In genomic region chr7:155371884-155372781, GRCh38 we compare ENCODE assay signal across 8 cellular contexts.
DNase-seq lines count a peak whose midpoint lies in the region; ATAC-seq and TF ChIP-seq lines count a peak whose summit lies in the region.

No MANE protein-coding gene starts in this region.

- TF ChIP-seq CTCF in GM12874 (IDR thresholded peaks at IDR 0.05; ENCODE audit: insufficient read depth, low read depth, low read length) (peak; percentile 65), progenitor cell of endocrine pancreas (IDR thresholded peaks at IDR 0.05; ENCODE audit: unreplicated experiment) (peak; percentile 41), vagina (IDR thresholded peaks at IDR 0.05) (no peak)

- ATAC-seq in HG03342 (IDR thresholded peaks at IDR 0.05; ENCODE audit: unreplicated experiment) (peak; percentile 46), HG03139 (IDR thresholded peaks at IDR 0.05; ENCODE audit: unreplicated experiment) (no peak)

- no peak overlapping the region for H3K27ac Mint-ChIP-seq in dendritic cell treated with granulocyte-macrophage colony-stimulating factor and Interleukin-4, amounts not matched to agents 40 ng/mL and 50 ng/mL, for 4 days
- H3K27ac Mint-ChIP-seq in progenitor cell of endocrine pancreas, result no peak overlapping the region

- H3K9me3 Mint-ChIP-seq in dendritic cell treated with granulocyte-macrophage colony-stimulating factor and Interleukin-4, amounts not matched to agents 40 ng/mL and 50 ng/mL, for 4 days, result no peaks in the 10 kb centered on the region
- no peaks in the 10 kb centered on the region for H3K9me3 Mint-ChIP-seq in progenitor cell of endocrine pancreas (ENCODE audit: low read depth)

- H3K27me3 ChIP-seq in vagina, result peaks cover 11% of the 10 kb centered on the region

- no peaks in the 10 kb centered on the region for H3K36me3 ChIP-seq in vagina

- H3K27ac ChIP-seq in vagina, result no peak overlapping the region

- no peak overlapping the region for H3K4me3 ChIP-seq in vagina

- DNase-seq in progenitor cell of endocrine pancreas (ENCODE audit: low spot score, unreplicated experiment) (no peak), NCI-H146 treated with DMSO at 0.1 percent for 48 hours (lab: John Stamatoyannopoulos, UW; ENCODE audit: unreplicated experiment) (no peak), NCI-H774 (lab: John Stamatoyannopoulos, UW) (no peak), vagina (ENCODE audit: extremely low spot score in 2 of 2) (no peak)

- peaks cover 60% of the 10 kb centered on the region for H3K4me1 Mint-ChIP-seq in dendritic cell treated with granulocyte-macrophage colony-stimulating factor and Interleukin-4, amounts not matched to agents 40 ng/mL and 50 ng/mL, for 4 days (ENCODE audit: low read depth)
- peaks cover 4% of the 10 kb centered on the region for H3K4me1 Mint-ChIP-seq in progenitor cell of endocrine pancreas (ENCODE audit: low read depth)

- TF ChIP-seq POLR2A in vagina (IDR thresholded peaks at IDR 0.05), result no peak

- intact Hi-C loops in dendritic cell treated with granulocyte-macrophage colony-stimulating factor and Interleukin-4, amounts not matched to agents 40 ng/mL and 50 ng/mL, for 4 days (cut with micrococcal nuclease), result loop anchor here (10.0 kb wide), 2 partner anchors 83 to 393 kb away; partner anchors contain the start of gene EN2
- intact Hi-C loops in vagina (cut with DNase I), result no loop called here

- no peaks in the 10 kb centered on the region for H3K36me3 Mint-ChIP-seq in dendritic cell treated with granulocyte-macrophage colony-stimulating factor and Interleukin-4, amounts not matched to agents 40 ng/mL and 50 ng/mL, for 4 days (ENCODE audit: low read depth)
- H3K36me3 Mint-ChIP-seq in progenitor cell of endocrine pancreas (ENCODE audit: insufficient read depth), result peaks cover 1% of the 10 kb centered on the region

- H3K4me1 ChIP-seq in vagina, result peaks cover 36% of the 10 kb centered on the region

- peaks cover 86% of the 10 kb centered on the region for H3K27me3 Mint-ChIP-seq in dendritic cell treated with granulocyte-macrophage colony-stimulating factor and Interleukin-4, amounts not matched to agents 40 ng/mL and 50 ng/mL, for 4 days
- H3K27me3 Mint-ChIP-seq in progenitor cell of endocrine pancreas, result peaks cover 81% of the 10 kb centered on the region

- no peaks in the 10 kb centered on the region for H3K9me3 ChIP-seq in vagina

- peak overlapping the region; percentile 80 for H3K4me3 Mint-ChIP-seq in dendritic cell treated with granulocyte-macrophage colony-stimulating factor and Interleukin-4, amounts not matched to agents 40 ng/mL and 50 ng/mL, for 4 days
- H3K4me3 Mint-ChIP-seq in progenitor cell of endocrine pancreas (ENCODE audit: low read depth), result no peak overlapping the region

Comparison
In these comparisons a context has a peak if more than half of its experiments do, and no peak if none do; other contexts are left out.
1. CTCF ChIP-seq: peak in GM12874 (single experiment) and progenitor cell of endocrine pancreas (single experiment); none in vagina (0 of 3).